ENCODE assay signal across 9 cellular contexts in the genomic region with DNA sequence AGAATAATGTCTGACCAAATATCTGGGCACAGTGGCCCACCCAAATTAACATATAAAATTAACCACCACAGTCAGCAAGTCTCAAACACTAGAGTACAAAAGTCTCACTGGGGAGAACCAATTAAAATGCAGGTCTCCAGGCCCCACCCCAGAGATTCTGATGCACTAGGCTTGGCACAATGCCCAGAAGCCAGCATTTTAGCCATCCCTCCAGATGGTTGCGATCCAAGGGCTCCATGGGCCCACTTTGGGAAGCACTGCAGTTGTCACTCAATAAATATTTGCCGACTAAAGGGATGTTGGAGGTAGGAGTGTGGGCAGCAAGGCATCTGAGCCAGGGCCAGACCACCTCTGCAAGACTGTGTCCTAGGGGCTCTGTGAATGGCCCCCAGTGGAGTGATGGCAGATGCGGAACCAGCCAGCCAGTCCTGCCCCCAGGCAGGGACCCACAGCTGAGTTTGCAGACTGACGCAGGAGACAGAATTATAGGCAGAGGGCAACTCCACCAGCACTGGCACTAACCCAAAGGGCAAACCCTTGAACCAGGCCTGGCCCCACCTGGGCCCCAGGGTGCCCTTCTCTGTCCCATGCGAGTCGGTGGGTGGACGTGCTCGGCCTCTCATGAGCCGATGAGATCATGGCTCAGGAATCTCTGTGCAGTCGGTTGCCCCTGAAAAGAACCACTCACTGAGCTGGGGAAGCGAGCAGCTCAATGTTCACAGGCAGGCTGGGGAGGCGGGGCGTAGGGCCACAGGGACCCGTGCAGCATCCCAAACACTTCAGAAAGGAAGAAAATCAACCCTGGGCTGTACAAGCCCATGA. TPM values are rescaled to one million over a fixed set of nuclear protein-coding genes. Genes with fewer than 3 reads are reported as not detected.
DNase-seq lines count a peak whose midpoint lies in the region; ATAC-seq and TF ChIP-seq lines count a peak whose summit lies in the region.
"Had no signal": no experiment of that assay in that cellular context is flagged by ENCODE, and none has a peak within 500 bp of the region (broad histone marks: within the 10 kb centered on the region; RNA-seq: fewer than 3 reads in every experiment).

No MANE protein-coding gene starts in this region.

- H3K4me1 ChIP-seq in right atrium auricular region = peaks cover 0 to 68% of the 10 kb centered on the region in 2 donors
- peaks cover 3 to 33% (median 21%) of the 10 kb centered on the region in 4 donors for H3K4me1 ChIP-seq in stomach

- no peaks in the 10 kb centered on the region; the same call in 1 of the 2 replicates for H3K27me3 Mint-ChIP-seq in WTC11 (ENCODE audit: low read depth)
- H3K27me3 Mint-ChIP-seq in type B pancreatic cell = peaks cover 31% of the 10 kb centered on the region

- H3K27me3 ChIP-seq in right atrium auricular region (no peaks in the 10 kb centered on the region), stomach (no peaks in the 10 kb centered on the region)

- H3K9me3 ChIP-seq in right atrium auricular region = no peaks in the 10 kb centered on the region
- H3K9me3 ChIP-seq in stomach = no peaks in the 10 kb centered on the region

- CTCF ChIA-PET in WTC11 (lab: Charles Lee) = interaction anchor here (0.8 to 1.4 kb wide), 6 partner anchors 9 to 388 kb away, joined by 3 to 11 read pairs (median 3); partner anchors contain the start of gene SEMA5B

- H3K4me1 Mint-ChIP-seq in WTC11 (peaks cover 70% of the 10 kb centered on the region), type B pancreatic cell (ENCODE audit: unreplicated experiment) (peaks cover 44% of the 10 kb centered on the region)

- no peak overlapping the region for H3K27ac Mint-ChIP-seq in WTC11
- peak overlapping the region; percentile 19 for H3K27ac Mint-ChIP-seq in type B pancreatic cell

- WGBS in stomach, 5 donors = 38 to 54% (median 48%) methylated on average over 7 to 14 of the region's 14 CpGs

- no peaks in the 10 kb centered on the region for H3K9me3 Mint-ChIP-seq in WTC11
- H3K9me3 Mint-ChIP-seq in type B pancreatic cell = no peaks in the 10 kb centered on the region

- H3K27ac ChIP-seq in right atrium auricular region = peak overlapping the region; percentile 77 to 89
- peak overlapping the region in 1 of 5 donors; percentile 29 for H3K27ac ChIP-seq in stomach
- H3K27ac ChIP-seq: 22Rv1 had no signal

- TF ChIP-seq POLR2A in stomach (IDR thresholded peaks at IDR 0.05) = no peak

- peak; percentile 54 for ATAC-seq in WTC11

- TF ChIP-seq EP300 in stomach (IDR thresholded peaks at IDR 0.05) = no peak

- H3K36me3 ChIP-seq in right atrium auricular region = no peaks in the 10 kb centered on the region
- H3K36me3 ChIP-seq in stomach = no peaks in the 10 kb centered on the region

- H3K36me3 Mint-ChIP-seq in WTC11 (no peaks in the 10 kb centered on the region), type B pancreatic cell (no peaks in the 10 kb centered on the region)

- POLR2A ChIA-PET in WTC11 (lab: Charles Lee) = interaction anchor here (0.6 to 0.8 kb wide), 2 partner anchors 9 to 120 kb away, joined by 3 read pairs; no protein-coding TSS in a partner anchor

- TF ChIP-seq CTCF in WTC11 (IDR thresholded peaks at IDR 0.05) = no peak
- no peak for TF ChIP-seq CTCF in right atrium auricular region (IDR thresholded peaks at IDR 0.05)
- TF ChIP-seq CTCF in type B pancreatic cell (conservative IDR thresholded peaks at IDR 0.05) = no peak
- no peak for TF ChIP-seq CTCF in stomach (IDR thresholded peaks at IDR 0.05)

- intact Hi-C loops in stomach (cut with DNase I; ENCODE audit: low total_unique reads) = no loop called here

- peak; percentile 72 for DNase-seq in DMS53 (lab: John Stamatoyannopoulos, UW)
- no peak for DNase-seq in DMS53 treated with DMSO at 0.1 percent for 48 hours (lab: John Stamatoyannopoulos, UW; ENCODE audit: unreplicated experiment)
- peak; percentile 39 for DNase-seq in WTC11 (ENCODE audit: low spot score)
- DNase-seq in right atrium auricular region (ENCODE audit: low spot score) = no peak
- no peak for DNase-seq in type B pancreatic cell (ENCODE audit: extremely low spot score, unreplicated experiment)
- DNase-seq in HT-29 (ENCODE audit: low spot score) = no peak
- no peak for DNase-seq in putamen (ENCODE audit: low spot score)
- DNase-seq in stomach = no peak

- H3K4me3 ChIP-seq in right atrium auricular region = no peak overlapping the region
- H3K4me3 ChIP-seq in stomach = no peak overlapping the region

- H3K4me3 Mint-ChIP-seq in WTC11 (no peak overlapping the region), type B pancreatic cell (no peak overlapping the region)

TF ChIP-seq in WTC11, 78 proteins besides CTCF, POLR2A, EP300 and RAD21 (continues in another document):
- TF ChIP-seq ESRRA (CRISPR knock-in tag; IDR thresholded peaks at IDR 0.05; ENCODE audit: borderline replicate concordance) (no peak), ZNF396 (CRISPR knock-in tag; IDR thresholded peaks at IDR 0.05; ENCODE audit: borderline replicate concordance) (no peak), CREM (CRISPR knock-in tag; IDR thresholded peaks at IDR 0.05) (no peak), ZNF416 (CRISPR knock-in tag; IDR thresholded peaks at IDR 0.05) (no peak), ERG (CRISPR knock-in tag; IDR thresholded peaks at IDR 0.05) (no peak), RELA (CRISPR knock-in tag; IDR thresholded peaks at IDR 0.05; ENCODE audit: borderline replicate concordance) (no peak), ZNF281 (CRISPR knock-in tag; IDR thresholded peaks at IDR 0.05) (no peak), ZNF532 (CRISPR knock-in tag; IDR thresholded peaks at IDR 0.05; ENCODE audit: borderline replicate concordance) (no peak), CBFB (CRISPR knock-in tag; IDR thresholded peaks at IDR 0.05; ENCODE audit: low read depth) (no peak), NR2C2 (CRISPR knock-in tag; IDR thresholded peaks at IDR 0.05) (no peak), NFE2L1 (CRISPR knock-in tag; IDR thresholded peaks at IDR 0.05) (no peak)

RNA-seq across cellular contexts. Expression of gene SEMA5B, which starts 49.7 kb away (rescaled TPM):
- total RNA-seq in WTC11 (2021) (20.4 to 22.0 TPM (median 20.7 TPM) in 3 replicates), right atrium auricular region (1 to 10 TPM in 1 of 2 donors, under 1 TPM in 1; 0.51 to 3.5 TPM), type B pancreatic cell (ENCODE audit: low replicate concordance) (0.50 and 12.8 TPM in 2 replicates), stomach (10 to 100 TPM in 1 of 5 donors, 1 to 10 TPM in 2, not detected in 2; 1.8 to 27.2 (median 1.9) TPM)
- total RNA-seq in HT-29 (2014; rRNA removed; shearing (Covaris generic)) = not detected in 2 replicates
- polyA plus RNA-seq in stomach = under 1 TPM; 0.15 to 0.25 (median 0.25) TPM

Comparison
In these comparisons a context has a peak if more than half of its experiments do, and no peak if none do; other contexts are left out.
1. DNase-seq: peak in DMS53 (single experiment) and WTC11 (single experiment); none in DMS53 treated with DMSO at 0.1 percent for 48 hours (single experiment), right atrium auricular region (single experiment), type B pancreatic cell (single experiment), HT-29 (single experiment), putamen (single experiment) and stomach (single experiment).